ENCODE assay signal across 8 cellular contexts in the genomic region with DNA sequence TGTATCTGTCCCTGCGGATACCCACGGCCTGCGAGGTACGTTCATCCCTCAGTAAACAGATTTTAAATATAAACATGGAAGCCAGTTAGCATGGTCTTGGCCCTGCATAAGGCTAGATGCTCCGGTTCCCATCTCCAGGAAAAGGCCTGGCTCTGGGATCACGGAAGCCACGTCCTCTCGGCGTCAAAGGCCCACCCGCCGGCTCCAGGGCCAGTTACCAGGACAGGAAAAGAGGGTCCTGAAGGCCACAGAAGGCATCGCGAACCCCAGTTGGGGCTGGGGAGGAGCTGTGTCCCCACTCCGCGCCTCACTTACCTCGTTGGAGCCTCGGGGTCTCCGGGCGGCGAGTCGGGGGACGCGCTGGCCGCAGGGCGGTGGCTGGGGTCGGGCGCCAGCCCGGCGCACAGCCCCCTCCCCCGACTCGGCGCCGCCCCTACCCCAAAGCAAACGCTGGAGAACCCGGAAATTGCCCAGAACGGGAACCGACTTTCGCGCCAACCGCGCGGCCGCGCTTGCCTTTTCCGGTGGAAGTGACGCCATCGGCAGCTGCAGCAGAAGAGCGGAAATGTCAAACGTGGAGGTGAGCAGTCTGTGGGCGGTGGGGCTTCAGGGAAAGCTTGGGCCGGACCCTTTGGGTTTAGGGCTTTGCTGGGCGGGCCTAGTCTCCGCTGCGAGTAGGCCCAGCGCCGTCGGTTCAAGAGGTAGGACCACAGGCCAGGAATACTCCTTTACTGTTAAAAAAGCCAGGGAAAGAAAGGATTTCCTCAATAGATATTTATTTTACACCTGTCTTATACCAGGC. TPM values are rescaled to one million over a fixed set of nuclear protein-coding genes. Genes with fewer than 3 reads are reported as not detected.
DNase-seq lines count a peak whose midpoint lies in the region; ATAC-seq lines count a peak whose summit lies in the region.

A gene (minus strand): TSS at position 488 of the 802 bp plus-strand sequence. CDS start 814 bp downstream, outside the sequence.

- peaks cover 23% of the 10 kb centered on the region for H3K36me3 ChIP-seq in HUES6 (ENCODE audit: control insufficient read depth, insufficient read depth, low read length)
- peaks cover 40% of the 10 kb centered on the region for H3K36me3 ChIP-seq in NT2/D1 (ENCODE audit: insufficient read depth, insufficient read length, low read length)

- peak; percentile 84 for ATAC-seq in GM21447 (IDR thresholded peaks at IDR 0.05; ENCODE audit: unreplicated experiment)

- peak within 1 kb of the TSS; percentile 98 for H3K9ac ChIP-seq in HUES6 (ENCODE audit: low read length)
- H3K9ac ChIP-seq in NT2/D1 (ENCODE audit: insufficient read length, low read depth), result peak within 1 kb of the TSS; percentile 99

- H3K27me3 ChIP-seq in HUES6 (ENCODE audit: control insufficient read depth, insufficient read depth, low read length) (no peaks in the 10 kb centered on the region), NT2/D1 (ENCODE audit: insufficient read depth, insufficient read length) (no peaks in the 10 kb centered on the region)

- DNase-seq in D341Med (ENCODE audit: low spot score), result peak; percentile 91
- peak; percentile 70 for DNase-seq in NT2/D1 (ENCODE audit: low read depth, low spot score)
- peak; percentile 75 for DNase-seq in activated CD8-positive, alpha-beta memory T cell treated with anti-CD3 and anti-CD28 coated beads, Interleukin-2, amount 50 U/mL, for 24 hours (ENCODE audit: extremely low read depth)
- peak; percentile 94 for DNase-seq in mesenteric fat pad (ENCODE audit: low spot score)
- peak; percentile 70 for DNase-seq in stimulated activated CD8-positive, alpha-beta memory T cell treated with anti-CD3 and anti-CD28 coated beads, Interleukin-15, amount 100 ng/mL, for 24 hours (ENCODE audit: low read depth)

- H3K4me3 ChIP-seq in HUES6 (ENCODE audit: low read depth, low read length) (peak within 1 kb of the TSS; percentile 80), NT2/D1 (ENCODE audit: insufficient read length, low read depth) (peak within 1 kb of the TSS; percentile 96)

- H3K4me1 ChIP-seq in HUES6 (ENCODE audit: control insufficient read depth, insufficient read depth, low read length), result peaks cover 3% of the 10 kb centered on the region
- no peaks in the 10 kb centered on the region for H3K4me1 ChIP-seq in NT2/D1 (ENCODE audit: insufficient read depth, insufficient read length)

- in situ Hi-C loops in endometrial microvascular endothelial cells (cut with HindIII; ENCODE audit: inconsistent ontology term, low pct_unique_long_range_greater_than_20kb, low sequenced_read_pairs), result no loop called here

- H3K9me3 ChIP-seq in HUES6 (ENCODE audit: control insufficient read depth, insufficient read depth, low read depth, low read length) (no peaks in the 10 kb centered on the region), NT2/D1 (ENCODE audit: insufficient read depth, low read length) (no peaks in the 10 kb centered on the region)

- H3K27ac ChIP-seq in HUES6 (ENCODE audit: low read depth, low read length), result peak within 1 kb of the TSS; percentile 91

RNA-seq across cellular contexts. Expression of the gene that starts here (rescaled TPM):
- total RNA-seq in endometrial microvascular endothelial cells (ENCODE audit: inconsistent ontology term) (39.8 TPM), mesenteric fat pad (16.2 TPM)

Comparison
In these comparisons a context has a peak if more than half of its experiments do, and no peak if none do; other contexts are left out.
1. Peak in every context shown above with its lines: DNase-seq, ATAC-seq, H3K4me3 ChIP-seq and H3K27ac ChIP-seq.